ENCODE assay signal across 26 cellular contexts in genomic region chr11:94657629-94658028, GRCh38.
DNase-seq lines count a peak whose midpoint lies in the region; ATAC-seq, FAIRE-seq and TF ChIP-seq lines count a peak whose summit lies in the region.
"Had no signal": no experiment of that assay in that cellular context is flagged by ENCODE, and none has a peak within 500 bp of the region (broad histone marks: within the 10 kb centered on the region; RNA-seq: fewer than 3 reads in every experiment).

No MANE protein-coding gene starts in this region.

- H3K27me3 ChIP-seq in HepG2 (ENCODE audit: control insufficient read depth in 1 of 2, insufficient read depth in 2 of 2, low read length in 2 of 2) (peaks cover 0 to 10% of the 10 kb centered on the region in 2 experiments; a peak in 1 of 5 replicates), right lobe of liver (no peaks in the 10 kb centered on the region), tibial nerve (no peaks in the 10 kb centered on the region)
- H3K27me3 ChIP-seq: SJCRH30 had no signal

- ATAC-seq in HepG2 (peak; percentile 46; the same call in 2 of the 3 replicates), right lobe of liver (no peak), WTC11 (no peak), HG02623 (IDR thresholded peaks at IDR 0.05; ENCODE audit: unreplicated experiment) (no peak)
- no peak for ATAC-seq in activated naive CD4-positive, alpha-beta T cell treated with anti-CD3 and anti-CD28 coated beads, Interleukin-2, amount 50 U/mL, for 72 hours
- ATAC-seq: CD8-positive, alpha-beta T cell; Right ventricle myocardium inferior; SK-N-SH treated with all-trans-retinoic acid at 6 μM for 48 hours had no signal

- H3K36me3 Mint-ChIP-seq in WTC11, result peaks cover 80% of the 10 kb centered on the region
- no peaks in the 10 kb centered on the region for H3K36me3 Mint-ChIP-seq in activated naive CD4-positive, alpha-beta T cell treated with anti-CD3 and anti-CD28 coated beads, Interleukin-2, amount 50 U/mL, for 72 hours
- H3K36me3 Mint-ChIP-seq: CD8-positive, alpha-beta T cell; IgD-negative memory B cell had no signal

- H3K9me3 Mint-ChIP-seq in WTC11, result no peaks in the 10 kb centered on the region
- H3K9me3 Mint-ChIP-seq in activated naive CD4-positive, alpha-beta T cell treated with anti-CD3 and anti-CD28 coated beads, Interleukin-2, amount 50 U/mL, for 72 hours, result no peaks in the 10 kb centered on the region
- H3K9me3 Mint-ChIP-seq: CD8-positive, alpha-beta T cell had no signal

- intact Hi-C loops in HepG2 (cut with micrococcal nuclease; ENCODE audit: unreplicated experiment) (no loop called here), right lobe of liver (cut with DNase I) (no loop called here)

- H3K9me3 ChIP-seq in HepG2 (ENCODE audit: low read length) (no peaks in the 10 kb centered on the region), right lobe of liver (no peaks in the 10 kb centered on the region), mesodermal cell (ENCODE audit: control insufficient read depth, low read length) (peaks cover 2% of the 10 kb centered on the region), tibial nerve (no peaks in the 10 kb centered on the region)
- H3K9me3 ChIP-seq: Caco-2, SJCRH30 had no signal

- H3K4me3 ChIP-seq in HepG2 (replicated peaks in 1 of 3; ENCODE audit: insufficient read depth in 1 of 3, low read depth in 2 of 3, low read length in 3 of 3), result no peak overlapping the region
- H3K4me3 ChIP-seq in right lobe of liver, result no peak overlapping the region
- H3K4me3 ChIP-seq in mesodermal cell (ENCODE audit: extremely low read depth, insufficient read depth, low read length, poor library complexity, severe bottlenecking), result no peak overlapping the region
- H3K4me3 ChIP-seq in tibial nerve, result no peak overlapping the region
- H3K4me3 ChIP-seq: PC-9, SJCRH30 had no signal

- no peaks in the 10 kb centered on the region for H3K4me1 ChIP-seq in HepG2 (ENCODE audit: insufficient read depth, low read length)
- H3K4me1 ChIP-seq in right lobe of liver, result no peaks in the 10 kb centered on the region
- H3K4me1 ChIP-seq in mesodermal cell (ENCODE audit: control insufficient read depth, insufficient read depth, low read length, poor library complexity, severe bottlenecking), result peaks cover 31% of the 10 kb centered on the region
- H3K4me1 ChIP-seq in tibial nerve, result no peaks in the 10 kb centered on the region
- H3K4me1 ChIP-seq: SJCRH30 had no signal

- TF ChIP-seq RAD21 in HepG2 (CRISPR knock-in tag; IDR thresholded peaks at IDR 0.05), result no peak

- in situ Hi-C loops in HepG2 (cut with HindIII; ENCODE audit: extremely low pct_ligation_motif_present, low pct_unique_long_range_greater_than_20kb), result no loop called here

- no peaks in the 10 kb centered on the region for H3K36me3 ChIP-seq in HepG2 (replicated peaks in 1 of 2; ENCODE audit: control insufficient read depth in 1 of 2, insufficient read depth in 2 of 2, low read length in 2 of 2)
- H3K36me3 ChIP-seq in right lobe of liver, result no peaks in the 10 kb centered on the region
- peaks cover 3% of the 10 kb centered on the region for H3K36me3 ChIP-seq in mesodermal cell (ENCODE audit: control insufficient read depth, insufficient read depth, low read length)
- no peaks in the 10 kb centered on the region for H3K36me3 ChIP-seq in tibial nerve
- H3K36me3 ChIP-seq: SJCRH30 had no signal

- H3K27ac ChIP-seq in HepG2 (ENCODE audit: extremely low read length, insufficient read depth, low read length) (no peak overlapping the region), right lobe of liver (no peak overlapping the region), mesodermal cell (ENCODE audit: low read depth, low read length, severe bottlenecking) (peak overlapping the region; percentile 45), tibial nerve (no peak overlapping the region)
- H3K27ac ChIP-seq: KMS-11, PC-9, SJCRH30 had no signal

- H3K4me3 Mint-ChIP-seq in WTC11, result 0 out of 2 replicates have a peak overlapping the region, but pooled peaks have one; percentile 1
- H3K4me3 Mint-ChIP-seq: CD8-positive, alpha-beta T cell; IgD-negative memory B cell had no signal

- H3K27me3 Mint-ChIP-seq in WTC11 (ENCODE audit: low read depth), result no peaks in the 10 kb centered on the region
- H3K27me3 Mint-ChIP-seq: IgD-negative memory B cell had no signal

- TF ChIP-seq EP300 in HepG2 (IDR thresholded peaks at IDR 0.05; ENCODE audit: low read depth in 2 of 2, low read length in 2 of 2), result no peak
- no peak for TF ChIP-seq EP300 in HepG2 (CRISPR knock-in tag; IDR thresholded peaks at IDR 0.05; ENCODE audit: borderline replicate concordance)
- no peak for TF ChIP-seq EP300 in tibial nerve (IDR thresholded peaks at IDR 0.05)

- DNase-seq in HepG2 (ENCODE audit: low spot score) (no peak), right lobe of liver (no peak), WTC11 (ENCODE audit: low spot score) (no peak), tibial nerve (ENCODE audit: low spot score in 2 of 2) (no peak), ureter (ENCODE audit: low spot score) (no peak)
- no peak for DNase-seq in activated naive CD4-positive, alpha-beta T cell treated with anti-CD3 and anti-CD28 coated beads, Interleukin-2, amount 50 U/mL, for 72 hours (ENCODE audit: low spot score in 2 of 2)
- DNase-seq: AML-193; C1 segment of cervical spinal cord; CD8-positive, alpha-beta T cell; GF-D8; H7; MM.1S; NCI-H446 treated with DMSO at 0.1 percent for 48 hours; NCI-H526; NCI-H82; PC-9; SJCRH30 had no signal

- H3K27ac Mint-ChIP-seq in WTC11, result peak overlapping the region; percentile 89
- H3K27ac Mint-ChIP-seq in activated naive CD4-positive, alpha-beta T cell treated with anti-CD3 and anti-CD28 coated beads, Interleukin-2, amount 50 U/mL, for 72 hours, result no peak overlapping the region
- H3K27ac Mint-ChIP-seq: CD8-positive, alpha-beta T cell; IgD-negative memory B cell had no signal

- H3K4me1 Mint-ChIP-seq in WTC11, result peaks cover 95% of the 10 kb centered on the region

- 18% methylated on average over 3 of the region's 3 CpGs for WGBS in HepG2 (ENCODE audit: low lambda C conversion rate)
- 46% methylated on average over 3 of the region's 3 CpGs for WGBS in right lobe of liver (ENCODE audit: insufficient coverage, low coverage, low lambda C conversion rate, missing lambda C conversion rate)
- 90 to 100% methylated on average over 1 to 3 of the region's 3 CpGs for WGBS in mesodermal cell (ENCODE audit: insufficient coverage in 2 of 2), 2 experiments
- WGBS in tibial nerve, 2 donors, result 77 to 92% methylated on average over 3 of the region's 3 CpGs

- H3K79me2 ChIP-seq in HepG2 (ENCODE audit: insufficient read depth, low read length), result no peaks in the 10 kb centered on the region

- TF ChIP-seq CTCF in HepG2 (CRISPR knock-in tag; IDR thresholded peaks at IDR 0.05) (no peak), right lobe of liver (IDR thresholded peaks at IDR 0.05) (no peak), WTC11 (IDR thresholded peaks at IDR 0.05) (no peak), tibial nerve (IDR thresholded peaks at IDR 0.05) (no peak)

- no peak overlapping the region for H3K9ac ChIP-seq in HepG2 (ENCODE audit: insufficient read depth, low read depth, low read length)
- H3K9ac ChIP-seq: KMS-11 had no signal

- H4K20me1 ChIP-seq in HepG2 (ENCODE audit: insufficient read depth, low read length), result no peaks in the 10 kb centered on the region

- CTCF ChIA-PET in HepG2 (lab: Yijun Ruan, JAX; ENCODE audit: low intra/inter-chr PET ratio, low total read pairs) (no interaction called here), WTC11 (lab: Charles Lee) (interaction anchor here (1.1 to 2.1 kb wide), 2 partner anchors 34 to 84 kb away, joined by 4 to 7 read pairs; no protein-coding TSS in a partner anchor)

- no peak for FAIRE-seq in HepG2 (lab: Jason Lieb, UNC)
- FAIRE-seq: A204.1, GM12891 had no signal

- no peak overlapping the region for H3K4me2 ChIP-seq in HepG2 (ENCODE audit: low read depth, low read length)
- H3K4me2 ChIP-seq: KMS-11, PC-9 had no signal

- H2AFZ ChIP-seq in HepG2 (ENCODE audit: low read length), result no peak overlapping the region
- H2AFZ ChIP-seq: PC-9 had no signal

- POLR2A ChIA-PET in HepG2 (lab: Yijun Ruan, JAX) (no interaction called here), WTC11 (lab: Charles Lee) (interaction anchor here (3.8 kb wide), 1 partner anchor 74 kb away, joined by 12 read pairs; no protein-coding TSS in a partner anchor)

- BruUV-seq in HepG2 (replicated peaks; lab: Mats Ljungman, UMichigan), result no TSS peak

- no peak for TF ChIP-seq POLR2A in HepG2 (IDR thresholded peaks at IDR 0.05; ENCODE audit: insufficient read depth in 1 of 2, low read depth in 2 of 2, low read length in 2 of 2)
- TF ChIP-seq POLR2A in right lobe of liver (IDR thresholded peaks at IDR 0.05), result no peak
- no peak for TF ChIP-seq POLR2A in tibial nerve (IDR thresholded peaks at IDR 0.05)

TF ChIP-seq in HepG2, 621 proteins besides CTCF, POLR2A, EP300 and RAD21:
- TF ChIP-seq HNF4A (CRISPR knock-in tag; IDR thresholded peaks at IDR 0.05), result 0 out of 2 replicates have a peak, but pooled peaks have one; percentile 14
- no peak for TF ChIP-seq ZSCAN5A (CRISPR knock-in tag; IDR thresholded peaks at IDR 0.05; ENCODE audit: borderline replicate concordance)

TF ChIP-seq in WTC11, 78 proteins besides CTCF, POLR2A, EP300 and RAD21 (continues in another document):
- TF ChIP-seq ZMAT4 (CRISPR knock-in tag; IDR thresholded peaks at IDR 0.05), result peak; percentile 72
